In the genomic region with DNA sequence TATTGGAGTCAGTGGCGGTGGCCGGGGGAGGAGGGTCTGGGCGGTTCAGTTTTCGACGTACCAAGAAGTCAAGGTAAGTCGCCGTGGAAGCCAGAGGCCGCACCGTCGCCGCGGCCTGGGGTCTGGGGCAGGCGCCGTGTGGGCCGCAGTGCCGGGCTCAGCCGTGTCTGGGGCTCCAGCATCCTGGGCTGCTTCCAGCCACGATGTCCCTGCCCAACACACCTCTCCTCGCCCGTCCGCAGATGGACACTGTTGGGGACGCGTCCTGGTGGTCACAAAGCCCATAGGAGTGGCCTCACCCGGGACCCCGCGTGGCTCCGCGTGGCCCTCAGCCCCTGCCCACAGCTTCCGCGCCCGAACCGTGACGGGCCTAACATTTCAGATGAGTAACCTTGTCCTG, we compare ENCODE assay signal across 8 cellular contexts.
"Had no signal": no experiment of that assay in that cellular context is flagged by ENCODE, and none has a peak within 500 bp of the region (broad histone marks: within the 10 kb centered on the region; RNA-seq: fewer than 3 reads in every experiment).

No MANE protein-coding gene starts in this region.

- H3K36me3 Mint-ChIP-seq: IgD-negative memory B cell had no signal

- H3K4me1 Mint-ChIP-seq: IgD-negative memory B cell had no signal

- ATAC-seq: HepG2, K562 had no signal

- DNase-seq: IMR-90, KBM-7, KG1 had no signal

- FAIRE-seq: HepG2, HTR-8/SVneo, K562 had no signal

- H3K4me3 Mint-ChIP-seq: IgD-negative memory B cell had no signal

- H3K4me3 ChIP-seq: K562 had no signal

- H3K27me3 Mint-ChIP-seq: IgD-negative memory B cell had no signal

- H3K27ac Mint-ChIP-seq: IgD-negative memory B cell had no signal

- H3K9me3 Mint-ChIP-seq: IgD-negative memory B cell had no signal

- H3K27ac ChIP-seq: HL-60 had no signal
